In genomic region chr1:29798699-29799566, GRCh38 we compare ENCODE assay signal across 22 cellular contexts.
"Had no signal": no experiment of that assay in that cellular context is flagged by ENCODE, and none has a peak within 500 bp of the region (broad histone marks: within the 10 kb centered on the region; RNA-seq: fewer than 3 reads in every experiment).

No MANE protein-coding gene starts in this region.

- H3K27ac ChIP-seq: body of pancreas, left lung, neutrophil, pancreas, psoas muscle, stomach, suprapubic skin, tibial nerve, WERI-Rb-1 had no signal

- H3K27me3 ChIP-seq: body of pancreas, pancreas had no signal

- H3K4me1 ChIP-seq: body of pancreas, left lung, pancreas, psoas muscle, suprapubic skin had no signal

- H3K9me3 ChIP-seq: neutrophil, pancreas, psoas muscle, suprapubic skin had no signal

- H3K27ac Mint-ChIP-seq: activated naive CD4-positive, alpha-beta T cell treated with anti-CD3 and anti-CD28 coated beads, Interleukin-2, amount 50 U/mL, for 24 hours; effector memory CD8-positive, alpha-beta T cell; mesothelial cell of epicardium; naive thymus-derived CD8-positive, alpha-beta T cell; stimulated activated memory B cell treated with anti-CD40 and anti-IgM and Interleukin-4, amounts not matched to agents 10 μg/mL and 1 μg/mL and 100 μg/mL, for 72 hours had no signal

- H3K4me3 Mint-ChIP-seq: activated naive CD4-positive, alpha-beta T cell treated with anti-CD3 and anti-CD28 coated beads, Interleukin-2, amount 50 U/mL, for 24 hours; effector memory CD8-positive, alpha-beta T cell; mesothelial cell of epicardium; naive thymus-derived CD8-positive, alpha-beta T cell; stimulated activated memory B cell treated with anti-CD40 and anti-IgM and Interleukin-4, amounts not matched to agents 10 μg/mL and 1 μg/mL and 100 μg/mL, for 72 hours had no signal

- H3K4me3 ChIP-seq: body of pancreas, left lung, pancreas, psoas muscle, stomach, suprapubic skin, tibial nerve had no signal

- H3K9me3 Mint-ChIP-seq: activated naive CD4-positive, alpha-beta T cell treated with anti-CD3 and anti-CD28 coated beads, Interleukin-2, amount 50 U/mL, for 24 hours had no signal

- H3K36me3 Mint-ChIP-seq: activated naive CD4-positive, alpha-beta T cell treated with anti-CD3 and anti-CD28 coated beads, Interleukin-2, amount 50 U/mL, for 24 hours; mesothelial cell of epicardium; stimulated activated memory B cell treated with anti-CD40 and anti-IgM and Interleukin-4, amounts not matched to agents 10 μg/mL and 1 μg/mL and 100 μg/mL, for 72 hours had no signal

- H3K36me3 ChIP-seq: left lung, neutrophil, pancreas, stomach, suprapubic skin, tibial nerve, WERI-Rb-1 had no signal

- DNase-seq: activated CD4-positive, alpha-beta T cell treated with anti-CD3 and anti-CD28 coated beads, Interleukin-2, amount 50 U/mL, for 4 hours; activated gamma-delta T cell treated with Interleukin-2 at 50 U/mL for 16 hours; activated T-cell treated with anti-CD3 and anti-CD28 coated beads for 4 hours; anterior cingulate cortex; body of pancreas; caudate nucleus; effector memory CD8-positive, alpha-beta T cell; kidney glomerular epithelial cell; left lung; naive thymus-derived CD8-positive, alpha-beta T cell; pancreas; psoas muscle; right cardiac atrium; stomach; T-helper 1 cell; WERI-Rb-1 had no signal

- H3K4me1 Mint-ChIP-seq: activated naive CD4-positive, alpha-beta T cell treated with anti-CD3 and anti-CD28 coated beads, Interleukin-2, amount 50 U/mL, for 24 hours; naive thymus-derived CD8-positive, alpha-beta T cell; stimulated activated memory B cell treated with anti-CD40 and anti-IgM and Interleukin-4, amounts not matched to agents 10 μg/mL and 1 μg/mL and 100 μg/mL, for 72 hours had no signal
